In the genomic region with DNA sequence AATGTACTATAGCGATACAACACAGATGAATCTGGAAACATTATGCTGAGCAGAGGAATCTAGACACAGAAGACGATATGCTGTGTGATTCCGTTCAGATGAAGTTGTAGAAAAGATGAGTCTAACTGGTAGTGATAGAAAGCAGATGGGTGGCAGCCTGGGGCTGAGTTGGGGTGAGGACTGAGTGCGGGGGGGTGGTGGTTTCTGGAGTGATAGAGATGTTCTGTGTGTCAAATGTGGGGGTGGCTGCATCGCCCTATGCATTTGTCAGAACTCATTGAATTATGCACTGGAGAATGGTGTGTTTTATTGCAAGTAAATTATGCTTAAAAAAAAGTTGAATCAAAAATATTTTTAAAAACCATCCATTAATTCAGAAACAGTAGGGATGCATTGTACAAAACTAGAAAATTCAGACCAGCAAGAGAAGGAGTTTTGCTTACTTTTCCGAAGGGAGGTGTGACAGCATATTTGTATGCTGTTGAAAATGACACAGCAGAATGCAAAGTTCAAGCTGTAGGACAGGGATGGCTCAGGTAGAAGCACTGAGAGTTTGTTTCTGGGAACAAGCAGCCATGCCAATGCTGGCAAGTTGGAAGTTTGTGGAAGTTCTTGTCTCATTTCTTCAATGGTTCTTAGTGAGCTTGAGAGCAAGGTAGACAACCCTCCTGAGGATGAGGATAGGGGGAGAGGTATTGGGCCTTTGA, we compare ENCODE assay signal across 1 cellular context.
TF ChIP-seq lines count a peak whose summit lies in the region.

No MANE protein-coding gene starts in this region.

TF ChIP-seq in K562, 482 proteins besides CTCF, POLR2A, EP300 and RAD21:
- TF ChIP-seq CBFA2T3 (IDR thresholded peaks at IDR 0.05), result peak; percentile 30; the same call in 1 of the 2 replicates
- TF ChIP-seq ZNF316 (IDR thresholded peaks at IDR 0.05), result peak; percentile 90
- TF ChIP-seq ZBTB8A (IDR thresholded peaks at IDR 0.05; ENCODE audit: partially characterized antibody), result no peak
- TF ChIP-seq MAFG (tag; conservative IDR thresholded peaks at IDR 0.05), result peak; percentile 79
- TF ChIP-seq TSC22D4 (tag; IDR thresholded peaks at IDR 0.05), result no peak
- TF ChIP-seq FOXA3 (CRISPR knock-in tag; conservative IDR thresholded peaks at IDR 0.05 in 1 of 2, IDR thresholded peaks at IDR 0.05 in 1 of 2), result no peak
- 0 out of 2 replicates have a peak, but pooled peaks have one; percentile 25 for TF ChIP-seq SMARCE1 (IDR thresholded peaks at IDR 0.05)
- TF ChIP-seq, protein P1, sequence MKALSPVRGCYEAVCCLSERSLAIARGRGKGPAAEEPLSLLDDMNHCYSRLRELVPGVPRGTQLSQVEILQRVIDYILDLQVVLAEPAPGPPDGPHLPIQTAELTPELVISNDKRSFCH (CRISPR knock-in tag; IDR thresholded peaks at IDR 0.05), result no peak
- TF ChIP-seq, protein P1 (tag; IDR thresholded peaks at IDR 0.05), result no peak
- TF ChIP-seq THAP12 (CRISPR knock-in tag; IDR thresholded peaks at IDR 0.05), result no peak
- peak; percentile 39; the same call in 1 of the 2 replicates for TF ChIP-seq SMARCA4 (IDR thresholded peaks at IDR 0.05)
- TF ChIP-seq MAFK (IDR thresholded peaks at IDR 0.05; ENCODE audit: low read length), result peak; percentile 67
- TF ChIP-seq ZNF431 (CRISPR knock-in tag; IDR thresholded peaks at IDR 0.05), result no peak
- 0 out of 2 replicates have a peak, but pooled peaks have one; percentile 14 for TF ChIP-seq NFE2L1 (tag; IDR thresholded peaks at IDR 0.05; ENCODE audit: borderline replicate concordance, low read depth)
- peak; percentile 88 for TF ChIP-seq C11orf30 (IDR thresholded peaks at IDR 0.05; ENCODE audit: low read depth)
- TF ChIP-seq ARID1B (IDR thresholded peaks at IDR 0.05), result peak; percentile 43; the same call in 1 of the 2 replicates
- TF ChIP-seq MEIS2 (IDR thresholded peaks at IDR 0.05; ENCODE audit: partially characterized antibody), result peak; percentile 23
- TF ChIP-seq DPF2 (IDR thresholded peaks at IDR 0.05), result 0 out of 2 replicates have a peak, but pooled peaks have one; percentile 20
- TF ChIP-seq MNT (conservative IDR thresholded peaks at IDR 0.05), result 0 out of 4 replicates have a peak, but pooled peaks of 1 of the 2 experiments have one; percentile 20
- TF ChIP-seq TOE1 (IDR thresholded peaks at IDR 0.05; ENCODE audit: borderline replicate concordance), result no peak
- no peak for TF ChIP-seq TOE1 (CRISPR knock-in tag; IDR thresholded peaks at IDR 0.05; ENCODE audit: borderline replicate concordance, low read depth)
- TF ChIP-seq, protein P2, sequence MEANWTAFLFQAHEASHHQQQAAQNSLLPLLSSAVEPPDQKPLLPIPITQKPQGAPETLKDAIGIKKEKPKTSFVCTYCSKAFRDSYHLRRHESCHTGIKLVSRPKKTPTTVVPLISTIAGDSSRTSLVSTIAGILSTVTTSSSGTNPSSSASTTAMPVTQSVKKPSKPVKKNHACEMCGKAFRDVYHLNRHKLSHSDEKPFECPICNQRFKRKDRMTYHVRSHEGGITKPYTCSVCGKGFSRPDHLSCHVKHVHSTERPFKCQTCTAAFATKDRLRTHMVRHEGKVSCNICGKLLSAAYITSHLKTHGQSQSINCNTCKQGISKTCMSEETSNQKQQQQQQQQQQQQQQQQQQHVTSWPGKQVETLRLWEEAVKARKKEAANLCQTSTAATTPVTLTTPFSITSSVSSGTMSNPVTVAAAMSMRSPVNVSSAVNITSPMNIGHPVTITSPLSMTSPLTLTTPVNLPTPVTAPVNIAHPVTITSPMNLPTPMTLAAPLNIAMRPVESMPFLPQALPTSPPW (CRISPR knock-in tag; IDR thresholded peaks at IDR 0.05), result peak; percentile 73
- TF ChIP-seq PKNOX1 (IDR thresholded peaks at IDR 0.05), result 0 out of 2 replicates have a peak, but pooled peaks have one; percentile 19
- TF ChIP-seq, protein P3, sequence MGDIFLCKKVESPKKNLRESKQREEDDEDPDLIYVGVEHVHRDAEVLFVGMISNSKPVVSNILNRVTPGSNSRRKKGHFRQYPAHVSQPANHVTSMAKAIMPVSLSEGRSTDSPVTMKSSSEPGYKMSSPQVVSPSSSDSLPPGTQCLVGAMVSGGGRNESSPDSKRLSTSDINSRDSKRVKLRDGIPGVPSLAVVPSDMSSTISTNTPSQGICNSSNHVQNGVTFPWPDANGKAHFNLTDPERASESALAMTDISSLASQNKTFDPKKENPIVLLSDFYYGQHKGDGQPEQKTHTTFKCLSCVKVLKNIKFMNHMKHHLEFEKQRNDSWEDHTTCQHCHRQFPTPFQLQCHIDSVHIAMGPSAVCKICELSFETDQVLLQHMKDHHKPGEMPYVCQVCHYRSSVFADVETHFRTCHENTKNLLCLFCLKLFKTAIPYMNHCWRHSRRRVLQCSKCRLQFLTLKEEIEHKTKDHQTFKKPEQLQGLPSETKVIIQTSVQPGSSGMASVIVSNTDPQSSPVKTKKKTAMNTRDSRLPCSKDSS (IDR thresholded peaks at IDR 0.05; ENCODE audit: low read depth, partially characterized antibody), result no peak
- peak; percentile 92 for TF ChIP-seq NFE2 (IDR thresholded peaks at IDR 0.05; ENCODE audit: low read depth)
- TF ChIP-seq EGR1 (conservative IDR thresholded peaks at IDR 0.05), result peak; percentile 70
- peak; percentile 71 for TF ChIP-seq MAFF (IDR thresholded peaks at IDR 0.05; ENCODE audit: low read length)
- TF ChIP-seq KDM1A (IDR thresholded peaks at IDR 0.05), result 0 out of 4 replicates have a peak, but pooled peaks of 1 of the 2 experiments have one; percentile 17
